1 cellular context compared by ENCODE assay signal in genomic region chr10:68561804-68562649, GRCh38.
TF ChIP-seq lines count a peak whose summit lies in the region.

No MANE protein-coding gene starts in this region.

TF ChIP-seq in HepG2, 621 proteins besides CTCF, POLR2A, EP300 and RAD21:
- TF ChIP-seq, protein P1, sequence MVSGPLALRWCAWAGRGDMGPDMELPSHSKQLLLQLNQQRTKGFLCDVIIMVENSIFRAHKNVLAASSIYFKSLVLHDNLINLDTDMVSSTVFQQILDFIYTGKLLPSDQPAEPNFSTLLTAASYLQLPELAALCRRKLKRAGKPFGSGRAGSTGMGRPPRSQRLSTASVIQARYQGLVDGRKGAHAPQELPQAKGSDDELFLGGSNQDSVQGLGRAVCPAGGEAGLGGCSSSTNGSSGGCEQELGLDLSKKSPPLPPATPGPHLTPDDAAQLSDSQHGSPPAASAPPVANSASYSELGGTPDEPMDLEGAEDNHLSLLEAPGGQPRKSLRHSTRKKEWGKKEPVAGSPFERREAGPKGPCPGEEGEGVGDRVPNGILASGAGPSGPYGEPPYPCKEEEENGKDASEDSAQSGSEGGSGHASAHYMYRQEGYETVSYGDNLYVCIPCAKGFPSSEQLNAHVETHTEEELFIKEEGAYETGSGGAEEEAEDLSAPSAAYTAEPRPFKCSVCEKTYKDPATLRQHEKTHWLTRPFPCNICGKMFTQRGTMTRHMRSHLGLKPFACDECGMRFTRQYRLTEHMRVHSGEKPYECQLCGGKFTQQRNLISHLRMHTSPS (CRISPR knock-in tag; IDR thresholded peaks at IDR 0.05; ENCODE audit: low read depth) = no peak
- no peak for TF ChIP-seq GPN1 (CRISPR knock-in tag; IDR thresholded peaks at IDR 0.05; ENCODE audit: borderline replicate concordance)
- TF ChIP-seq, protein P2, sequence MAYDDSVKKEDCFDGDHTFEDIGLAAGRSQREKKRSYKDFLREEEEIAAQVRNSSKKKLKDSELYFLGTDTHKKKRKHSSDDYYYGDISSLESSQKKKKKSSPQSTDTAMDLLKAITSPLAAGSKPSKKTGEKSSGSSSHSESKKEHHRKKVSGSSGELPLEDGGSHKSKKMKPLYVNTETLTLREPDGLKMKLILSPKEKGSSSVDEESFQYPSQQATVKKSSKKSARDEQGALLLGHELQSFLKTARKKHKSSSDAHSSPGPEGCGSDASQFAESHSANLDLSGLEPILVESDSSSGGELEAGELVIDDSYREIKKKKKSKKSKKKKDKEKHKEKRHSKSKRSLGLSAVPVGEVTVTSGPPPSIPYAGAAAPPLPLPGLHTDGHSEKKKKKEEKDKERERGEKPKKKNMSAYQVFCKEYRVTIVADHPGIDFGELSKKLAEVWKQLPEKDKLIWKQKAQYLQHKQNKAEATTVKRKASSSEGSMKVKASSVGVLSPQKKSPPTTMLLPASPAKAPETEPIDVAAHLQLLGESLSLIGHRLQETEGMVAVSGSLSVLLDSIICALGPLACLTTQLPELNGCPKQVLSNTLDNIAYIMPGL (CRISPR knock-in tag; IDR thresholded peaks at IDR 0.05; ENCODE audit: borderline replicate concordance in 1 of 2, low read depth in 1 of 2) = 0 out of 4 replicates have a peak, but pooled peaks of 1 of the 2 experiments have one; percentile 18
- no peak for TF ChIP-seq ZNF615 (CRISPR knock-in tag; IDR thresholded peaks at IDR 0.05; ENCODE audit: borderline replicate concordance)
- TF ChIP-seq HIVEP1 (CRISPR knock-in tag; IDR thresholded peaks at IDR 0.05) = no peak
- TF ChIP-seq, protein P3, sequence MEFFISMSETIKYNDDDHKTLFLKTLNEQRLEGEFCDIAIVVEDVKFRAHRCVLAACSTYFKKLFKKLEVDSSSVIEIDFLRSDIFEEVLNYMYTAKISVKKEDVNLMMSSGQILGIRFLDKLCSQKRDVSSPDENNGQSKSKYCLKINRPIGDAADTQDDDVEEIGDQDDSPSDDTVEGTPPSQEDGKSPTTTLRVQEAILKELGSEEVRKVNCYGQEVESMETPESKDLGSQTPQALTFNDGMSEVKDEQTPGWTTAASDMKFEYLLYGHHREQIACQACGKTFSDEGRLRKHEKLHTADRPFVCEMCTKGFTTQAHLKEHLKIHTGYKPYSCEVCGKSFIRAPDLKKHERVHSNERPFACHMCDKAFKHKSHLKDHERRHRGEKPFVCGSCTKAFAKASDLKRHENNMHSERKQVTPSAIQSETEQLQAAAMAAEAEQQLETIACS (CRISPR knock-in tag; IDR thresholded peaks at IDR 0.05) = peak; percentile 32; the same call in 1 of the 2 replicates
- TF ChIP-seq ASH2L (IDR thresholded peaks at IDR 0.05; ENCODE audit: insufficient read length, low read depth, low read length) = peak; percentile 82
- 0 out of 2 replicates have a peak, but pooled peaks have one; percentile 42 for TF ChIP-seq ARID2 (CRISPR knock-in tag; IDR thresholded peaks at IDR 0.05; ENCODE audit: borderline replicate concordance)
- TF ChIP-seq, protein P4, sequence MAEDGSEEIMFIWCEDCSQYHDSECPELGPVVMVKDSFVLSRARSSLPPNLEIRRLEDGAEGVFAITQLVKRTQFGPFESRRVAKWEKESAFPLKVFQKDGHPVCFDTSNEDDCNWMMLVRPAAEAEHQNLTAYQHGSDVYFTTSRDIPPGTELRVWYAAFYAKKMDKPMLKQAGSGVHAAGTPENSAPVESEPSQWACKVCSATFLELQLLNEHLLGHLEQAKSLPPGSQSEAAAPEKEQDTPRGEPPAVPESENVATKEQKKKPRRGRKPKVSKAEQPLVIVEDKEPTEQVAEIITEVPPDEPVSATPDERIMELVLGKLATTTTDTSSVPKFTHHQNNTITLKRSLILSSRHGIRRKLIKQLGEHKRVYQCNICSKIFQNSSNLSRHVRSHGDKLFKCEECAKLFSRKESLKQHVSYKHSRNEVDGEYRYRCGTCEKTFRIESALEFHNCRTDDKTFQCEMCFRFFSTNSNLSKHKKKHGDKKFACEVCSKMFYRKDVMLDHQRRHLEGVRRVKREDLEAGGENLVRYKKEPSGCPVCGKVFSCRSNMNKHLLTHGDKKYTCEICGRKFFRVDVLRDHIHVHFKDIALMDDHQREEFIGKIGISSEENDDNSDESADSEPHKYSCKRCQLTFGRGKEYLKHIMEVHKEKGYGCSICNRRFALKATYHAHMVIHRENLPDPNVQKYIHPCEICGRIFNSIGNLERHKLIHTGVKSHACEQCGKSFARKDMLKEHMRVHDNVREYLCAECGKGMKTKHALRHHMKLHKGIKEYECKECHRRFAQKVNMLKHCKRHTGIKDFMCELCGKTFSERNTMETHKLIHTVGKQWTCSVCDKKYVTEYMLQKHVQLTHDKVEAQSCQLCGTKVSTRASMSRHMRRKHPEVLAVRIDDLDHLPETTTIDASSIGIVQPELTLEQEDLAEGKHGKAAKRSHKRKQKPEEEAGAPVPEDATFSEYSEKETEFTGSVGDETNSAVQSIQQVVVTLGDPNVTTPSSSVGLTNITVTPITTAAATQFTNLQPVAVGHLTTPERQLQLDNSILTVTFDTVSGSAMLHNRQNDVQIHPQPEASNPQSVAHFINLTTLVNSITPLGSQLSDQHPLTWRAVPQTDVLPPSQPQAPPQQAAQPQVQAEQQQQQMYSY (CRISPR knock-in tag; IDR thresholded peaks at IDR 0.05) = peak; percentile 62
- TF ChIP-seq, protein P5, sequence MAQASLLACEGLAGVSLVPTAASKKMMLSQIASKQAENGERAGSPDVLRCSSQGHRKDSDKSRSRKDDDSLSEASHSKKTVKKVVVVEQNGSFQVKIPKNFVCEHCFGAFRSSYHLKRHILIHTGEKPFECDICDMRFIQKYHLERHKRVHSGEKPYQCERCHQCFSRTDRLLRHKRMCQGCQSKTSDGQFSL (CRISPR knock-in tag; IDR thresholded peaks at IDR 0.05) = no peak
- peak; percentile 44; the same call in 1 of the 2 replicates for TF ChIP-seq SAP130 (CRISPR knock-in tag; IDR thresholded peaks at IDR 0.05; ENCODE audit: low read depth)
- 0 out of 2 replicates have a peak, but pooled peaks have one; percentile 5 for TF ChIP-seq PITX1 (CRISPR knock-in tag; IDR thresholded peaks at IDR 0.05)
- TF ChIP-seq RXRB (CRISPR knock-in tag; IDR thresholded peaks at IDR 0.05; ENCODE audit: borderline replicate concordance) = 0 out of 2 replicates have a peak, but pooled peaks have one; percentile 15
- 0 out of 2 replicates have a peak, but pooled peaks have one; percentile 34 for TF ChIP-seq E2F1 (CRISPR knock-in tag; IDR thresholded peaks at IDR 0.05)
- TF ChIP-seq YEATS4 (CRISPR knock-in tag; IDR thresholded peaks at IDR 0.05; ENCODE audit: borderline replicate concordance) = peak; percentile 49; the same call in 1 of the 2 replicates
- TF ChIP-seq, protein P6, sequence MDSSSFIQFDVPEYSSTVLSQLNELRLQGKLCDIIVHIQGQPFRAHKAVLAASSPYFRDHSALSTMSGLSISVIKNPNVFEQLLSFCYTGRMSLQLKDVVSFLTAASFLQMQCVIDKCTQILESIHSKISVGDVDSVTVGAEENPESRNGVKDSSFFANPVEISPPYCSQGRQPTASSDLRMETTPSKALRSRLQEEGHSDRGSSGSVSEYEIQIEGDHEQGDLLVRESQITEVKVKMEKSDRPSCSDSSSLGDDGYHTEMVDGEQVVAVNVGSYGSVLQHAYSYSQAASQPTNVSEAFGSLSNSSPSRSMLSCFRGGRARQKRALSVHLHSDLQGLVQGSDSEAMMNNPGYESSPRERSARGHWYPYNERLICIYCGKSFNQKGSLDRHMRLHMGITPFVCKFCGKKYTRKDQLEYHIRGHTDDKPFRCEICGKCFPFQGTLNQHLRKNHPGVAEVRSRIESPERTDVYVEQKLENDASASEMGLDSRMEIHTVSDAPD (CRISPR knock-in tag; IDR thresholded peaks at IDR 0.05) = no peak
- TF ChIP-seq, protein P7, sequence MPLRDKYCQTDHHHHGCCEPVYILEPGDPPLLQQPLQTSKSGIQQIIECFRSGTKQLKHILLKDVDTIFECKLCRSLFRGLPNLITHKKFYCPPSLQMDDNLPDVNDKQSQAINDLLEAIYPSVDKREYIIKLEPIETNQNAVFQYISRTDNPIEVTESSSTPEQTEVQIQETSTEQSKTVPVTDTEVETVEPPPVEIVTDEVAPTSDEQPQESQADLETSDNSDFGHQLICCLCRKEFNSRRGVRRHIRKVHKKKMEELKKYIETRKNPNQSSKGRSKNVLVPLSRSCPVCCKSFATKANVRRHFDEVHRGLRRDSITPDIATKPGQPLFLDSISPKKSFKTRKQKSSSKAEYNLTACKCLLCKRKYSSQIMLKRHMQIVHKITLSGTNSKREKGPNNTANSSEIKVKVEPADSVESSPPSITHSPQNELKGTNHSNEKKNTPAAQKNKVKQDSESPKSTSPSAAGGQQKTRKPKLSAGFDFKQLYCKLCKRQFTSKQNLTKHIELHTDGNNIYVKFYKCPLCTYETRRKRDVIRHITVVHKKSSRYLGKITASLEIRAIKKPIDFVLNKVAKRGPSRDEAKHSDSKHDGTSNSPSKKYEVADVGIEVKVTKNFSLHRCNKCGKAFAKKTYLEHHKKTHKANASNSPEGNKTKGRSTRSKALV (CRISPR knock-in tag; IDR thresholded peaks at IDR 0.05) = peak; percentile 93
- 0 out of 2 replicates have a peak, but pooled peaks have one; percentile 33 for TF ChIP-seq HOXA3 (CRISPR knock-in tag; IDR thresholded peaks at IDR 0.05)
- 0 out of 2 replicates have a peak, but pooled peaks have one; percentile 33 for TF ChIP-seq REPIN1 (CRISPR knock-in tag; IDR thresholded peaks at IDR 0.05; ENCODE audit: borderline replicate concordance, low read depth)
- TF ChIP-seq, protein P8, sequence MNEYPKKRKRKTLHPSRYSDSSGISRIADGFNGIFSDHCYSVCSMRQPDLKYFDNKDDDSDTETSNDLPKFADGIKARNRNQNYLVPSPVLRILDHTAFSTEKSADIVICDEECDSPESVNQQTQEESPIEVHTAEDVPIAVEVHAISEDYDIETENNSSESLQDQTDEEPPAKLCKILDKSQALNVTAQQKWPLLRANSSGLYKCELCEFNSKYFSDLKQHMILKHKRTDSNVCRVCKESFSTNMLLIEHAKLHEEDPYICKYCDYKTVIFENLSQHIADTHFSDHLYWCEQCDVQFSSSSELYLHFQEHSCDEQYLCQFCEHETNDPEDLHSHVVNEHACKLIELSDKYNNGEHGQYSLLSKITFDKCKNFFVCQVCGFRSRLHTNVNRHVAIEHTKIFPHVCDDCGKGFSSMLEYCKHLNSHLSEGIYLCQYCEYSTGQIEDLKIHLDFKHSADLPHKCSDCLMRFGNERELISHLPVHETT (CRISPR knock-in tag; conservative IDR thresholded peaks at IDR 0.05) = no peak
- TF ChIP-seq FOXA1 (IDR thresholded peaks at IDR 0.05) = no peak
- peak; percentile 25 for TF ChIP-seq FOXA1 (CRISPR knock-in tag; IDR thresholded peaks at IDR 0.05)
- TF ChIP-seq ZBTB26 (CRISPR knock-in tag; IDR thresholded peaks at IDR 0.05; ENCODE audit: borderline replicate concordance) = no peak
- TF ChIP-seq HDAC1 (CRISPR knock-in tag; IDR thresholded peaks at IDR 0.05) = 0 out of 2 replicates have a peak, but pooled peaks have one; percentile 12
- no peak for TF ChIP-seq RNF2 (conservative IDR thresholded peaks at IDR 0.05; ENCODE audit: low read depth)
- 0 out of 2 replicates have a peak, but pooled peaks have one; percentile 22 for TF ChIP-seq FOXA3 (CRISPR knock-in tag; IDR thresholded peaks at IDR 0.05)
- TF ChIP-seq ZFX (CRISPR knock-in tag; IDR thresholded peaks at IDR 0.05; ENCODE audit: low read depth) = peak; percentile 13
TF ChIP-seq in HepG2: peak in this region for 17.
